1 cellular context compared by ENCODE assay signal in the genomic region with DNA sequence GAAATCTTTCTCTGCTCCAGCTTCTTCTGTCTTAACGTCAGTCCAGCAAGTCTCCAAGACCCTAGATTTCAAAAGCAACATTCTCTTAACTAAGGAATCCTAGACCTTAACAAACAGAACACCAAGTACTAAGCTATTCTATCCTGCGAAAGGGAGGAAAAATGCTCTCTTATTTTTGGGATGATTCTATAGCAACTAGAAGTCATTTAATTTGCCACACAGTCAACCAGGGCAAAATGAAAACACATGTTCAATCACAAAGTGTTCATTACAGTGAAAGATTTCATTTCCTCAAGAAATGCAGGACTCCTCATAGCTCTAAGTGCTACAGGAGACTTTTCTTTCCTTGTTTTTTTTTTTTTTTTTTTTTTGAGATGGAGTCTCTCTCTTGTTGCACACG.
TF ChIP-seq lines count a peak whose summit lies in the region.

No MANE protein-coding gene starts in this region.

TF ChIP-seq in IMR-90, 13 proteins besides CTCF, POLR2A, EP300 and RAD21:
- no peak for TF ChIP-seq MAFK (IDR thresholded peaks at IDR 0.05; ENCODE audit: low read depth, low read length)
- TF ChIP-seq, protein P1, sequence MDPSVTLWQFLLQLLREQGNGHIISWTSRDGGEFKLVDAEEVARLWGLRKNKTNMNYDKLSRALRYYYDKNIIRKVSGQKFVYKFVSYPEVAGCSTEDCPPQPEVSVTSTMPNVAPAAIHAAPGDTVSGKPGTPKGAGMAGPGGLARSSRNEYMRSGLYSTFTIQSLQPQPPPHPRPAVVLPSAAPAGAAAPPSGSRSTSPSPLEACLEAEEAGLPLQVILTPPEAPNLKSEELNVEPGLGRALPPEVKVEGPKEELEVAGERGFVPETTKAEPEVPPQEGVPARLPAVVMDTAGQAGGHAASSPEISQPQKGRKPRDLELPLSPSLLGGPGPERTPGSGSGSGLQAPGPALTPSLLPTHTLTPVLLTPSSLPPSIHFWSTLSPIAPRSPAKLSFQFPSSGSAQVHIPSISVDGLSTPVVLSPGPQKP (IDR thresholded peaks at IDR 0.05; ENCODE audit: borderline replicate concordance, low read depth, low read length) = no peak
- no peak for TF ChIP-seq FOS (IDR thresholded peaks at IDR 0.05; ENCODE audit: low read depth, low read length)
- TF ChIP-seq NFE2L2 (IDR thresholded peaks at IDR 0.05; ENCODE audit: low read depth, low read length) = no peak
- no peak for TF ChIP-seq BHLHE40 (IDR thresholded peaks at IDR 0.05; ENCODE audit: low read depth, low read length)
